8 cellular contexts compared by ENCODE assay signal in the genomic region with DNA sequence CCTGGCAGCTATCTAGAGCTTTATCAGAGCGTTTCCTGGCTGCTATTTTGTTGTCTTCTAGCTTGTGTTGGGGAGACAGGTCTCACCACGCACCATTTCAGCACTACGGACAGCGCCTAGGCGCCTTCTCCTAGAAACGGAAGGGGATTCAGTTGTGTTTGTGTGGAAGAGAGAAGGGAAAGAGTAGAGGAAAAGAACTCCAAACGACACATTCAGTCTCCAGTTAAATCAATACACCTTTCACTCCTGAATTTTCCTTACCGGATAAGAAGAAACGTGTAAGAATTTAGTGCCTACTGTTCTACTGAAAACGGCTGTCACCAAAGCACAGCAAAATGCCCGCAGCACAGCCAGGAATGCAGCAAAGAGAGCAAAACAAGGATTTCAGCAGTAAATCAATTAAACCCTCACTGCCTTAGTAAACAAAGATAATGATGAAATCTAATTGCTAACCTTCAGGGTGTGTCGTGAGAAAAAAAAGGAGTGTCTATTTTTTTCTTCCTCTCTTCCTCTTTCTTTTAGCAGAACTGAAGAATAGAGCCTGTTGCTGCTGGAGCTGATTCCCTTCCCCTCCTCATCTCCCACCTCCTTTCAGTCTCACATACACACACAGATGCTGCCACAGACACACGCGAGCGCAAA. TPM values are rescaled to one million over a fixed set of nuclear protein-coding genes. Genes with fewer than 3 reads are reported as not detected.
DNase-seq lines count a peak whose midpoint lies in the region; ATAC-seq and TF ChIP-seq lines count a peak whose summit lies in the region.

No MANE protein-coding gene starts in this region.

- H3K79me2 ChIP-seq in DND-41 (ENCODE audit: insufficient read depth, low read length) = no peaks in the 10 kb centered on the region
- no peaks in the 10 kb centered on the region for H3K79me2 ChIP-seq in Karpas-422 (ENCODE audit: low read length)
- H3K79me2 ChIP-seq in neural cell (replicated peaks; ENCODE audit: insufficient read depth, low read length) = no peaks in the 10 kb centered on the region

- no peaks in the 10 kb centered on the region for H3K9me3 ChIP-seq in DND-41 (ENCODE audit: insufficient read depth, low read length, severe bottlenecking)
- no peaks in the 10 kb centered on the region for H3K9me3 ChIP-seq in Karpas-422 (ENCODE audit: low read length)
- H3K9me3 ChIP-seq in neural cell (ENCODE audit: low read length) = no peaks in the 10 kb centered on the region

- DNase-seq in DND-41 (peak; percentile 61), Karpas-422 (peak; percentile 69), fibroblast of the aortic adventitia (ENCODE audit: low read depth) (peak; percentile 67), SKM-1 (lab: John Stamatoyannopoulos, UW; ENCODE audit: unreplicated experiment) (no peak), DMS153 (lab: John Stamatoyannopoulos, UW) (no peak)
- DNase-seq in activated CD8-positive, alpha-beta memory T cell treated with anti-CD3 and anti-CD28 coated beads, Interleukin-2, amount 50 U/mL, for 48 hours = peak; percentile 71

- TF ChIP-seq EP300 in neural cell (conservative IDR thresholded peaks at IDR 0.05; ENCODE audit: poor library complexity, severe bottlenecking) = no peak

- H3K27me3 ChIP-seq in DND-41 (ENCODE audit: insufficient read depth, low read length, poor library complexity) = no peaks in the 10 kb centered on the region
- H3K27me3 ChIP-seq in Karpas-422 (ENCODE audit: low read length) = no peaks in the 10 kb centered on the region
- H3K27me3 ChIP-seq in neural cell (ENCODE audit: insufficient read depth, low read depth, low read length) = peaks cover 12% of the 10 kb centered on the region

- peak; percentile 58; the same call in 1 of the 3 replicates for ATAC-seq in DND-41 (ENCODE audit: insufficient read depth, low read depth)
- ATAC-seq in HG03565 (IDR thresholded peaks at IDR 0.05; ENCODE audit: unreplicated experiment) = no peak

- H3K9me2 ChIP-seq in Karpas-422 (replicated peaks; ENCODE audit: insufficient read depth, low read length) = no peaks in the 10 kb centered on the region
- H3K9me2 ChIP-seq in neural cell (ENCODE audit: insufficient read depth, low read length) = no peaks in the 10 kb centered on the region

- H3K4me3 ChIP-seq in DND-41 (ENCODE audit: low read depth in 1 of 2, low read length in 2 of 2) = no peak overlapping the region
- no peak overlapping the region for H3K4me3 ChIP-seq in Karpas-422 (ENCODE audit: low read length)
- no peak overlapping the region for H3K4me3 ChIP-seq in fibroblast of the aortic adventitia (ENCODE audit: low read depth, low read length)
- H3K4me3 ChIP-seq in neural cell (ENCODE audit: low read length) = peak overlapping the region; percentile 72

- H2AFZ ChIP-seq in DND-41 (ENCODE audit: low read depth, low read length) = no peak overlapping the region
- no peak overlapping the region for H2AFZ ChIP-seq in Karpas-422 (ENCODE audit: low read length)
- H2AFZ ChIP-seq in neural cell (ENCODE audit: low read depth, low read length) = peak overlapping the region; percentile 61

- H3K36me3 ChIP-seq in DND-41 (ENCODE audit: insufficient read depth, low read length) (no peaks in the 10 kb centered on the region), Karpas-422 (ENCODE audit: insufficient read depth, low read length) (no peaks in the 10 kb centered on the region), neural cell (ENCODE audit: insufficient read depth, low read length) (no peaks in the 10 kb centered on the region)

- no peak overlapping the region for H3K4me2 ChIP-seq in DND-41 (ENCODE audit: insufficient read depth, low read length)
- H3K4me2 ChIP-seq in Karpas-422 (ENCODE audit: low read depth, low read length, poor library complexity, severe bottlenecking) = no peak overlapping the region
- H3K4me2 ChIP-seq in neural cell (ENCODE audit: low read length) = peak overlapping the region; percentile 89

- no peak overlapping the region for H3K27ac ChIP-seq in DND-41 (ENCODE audit: low read length)
- H3K27ac ChIP-seq in Karpas-422 (ENCODE audit: low read length) = no peak overlapping the region
- H3K27ac ChIP-seq in neural cell (ENCODE audit: low read length) = peak overlapping the region; percentile 65

- H4K20me1 ChIP-seq in DND-41 (ENCODE audit: insufficient read depth, low read length) = no peaks in the 10 kb centered on the region
- no peaks in the 10 kb centered on the region for H4K20me1 ChIP-seq in Karpas-422 (ENCODE audit: insufficient read depth, low read depth, low read length)
- no peaks in the 10 kb centered on the region for H4K20me1 ChIP-seq in neural cell (ENCODE audit: insufficient read depth)

- H3K4me1 ChIP-seq in DND-41 (ENCODE audit: insufficient read depth, low read length) = no peaks in the 10 kb centered on the region
- H3K4me1 ChIP-seq in Karpas-422 (ENCODE audit: low read length) = no peaks in the 10 kb centered on the region

- TF ChIP-seq RAD21 in neural cell (conservative IDR thresholded peaks at IDR 0.05) = no peak

- H3K9ac ChIP-seq in DND-41 (ENCODE audit: low read depth, low read length) (no peak overlapping the region), Karpas-422 (ENCODE audit: low read length) (no peak overlapping the region), neural cell (ENCODE audit: low read length) (peak overlapping the region; percentile 62)

- H3F3A ChIP-seq in neural cell (ENCODE audit: insufficient read depth, low read length, poor library complexity, severe bottlenecking) = peaks cover 2% of the 10 kb centered on the region

- no peak for TF ChIP-seq CTCF in DND-41 (IDR thresholded peaks at IDR 0.05; ENCODE audit: borderline replicate concordance, extremely low read depth, low read length, poor library complexity, severe bottlenecking)
- TF ChIP-seq CTCF in fibroblast of the aortic adventitia (IDR thresholded peaks at IDR 0.05; ENCODE audit: insufficient read depth, low read length) = no peak
- TF ChIP-seq CTCF in neural cell (IDR thresholded peaks at IDR 0.05; ENCODE audit: poor library complexity, severe bottlenecking) = no peak

TF ChIP-seq in neural cell, 6 proteins besides CTCF, POLR2A, EP300 and RAD21:
- TF ChIP-seq, protein P1, sequence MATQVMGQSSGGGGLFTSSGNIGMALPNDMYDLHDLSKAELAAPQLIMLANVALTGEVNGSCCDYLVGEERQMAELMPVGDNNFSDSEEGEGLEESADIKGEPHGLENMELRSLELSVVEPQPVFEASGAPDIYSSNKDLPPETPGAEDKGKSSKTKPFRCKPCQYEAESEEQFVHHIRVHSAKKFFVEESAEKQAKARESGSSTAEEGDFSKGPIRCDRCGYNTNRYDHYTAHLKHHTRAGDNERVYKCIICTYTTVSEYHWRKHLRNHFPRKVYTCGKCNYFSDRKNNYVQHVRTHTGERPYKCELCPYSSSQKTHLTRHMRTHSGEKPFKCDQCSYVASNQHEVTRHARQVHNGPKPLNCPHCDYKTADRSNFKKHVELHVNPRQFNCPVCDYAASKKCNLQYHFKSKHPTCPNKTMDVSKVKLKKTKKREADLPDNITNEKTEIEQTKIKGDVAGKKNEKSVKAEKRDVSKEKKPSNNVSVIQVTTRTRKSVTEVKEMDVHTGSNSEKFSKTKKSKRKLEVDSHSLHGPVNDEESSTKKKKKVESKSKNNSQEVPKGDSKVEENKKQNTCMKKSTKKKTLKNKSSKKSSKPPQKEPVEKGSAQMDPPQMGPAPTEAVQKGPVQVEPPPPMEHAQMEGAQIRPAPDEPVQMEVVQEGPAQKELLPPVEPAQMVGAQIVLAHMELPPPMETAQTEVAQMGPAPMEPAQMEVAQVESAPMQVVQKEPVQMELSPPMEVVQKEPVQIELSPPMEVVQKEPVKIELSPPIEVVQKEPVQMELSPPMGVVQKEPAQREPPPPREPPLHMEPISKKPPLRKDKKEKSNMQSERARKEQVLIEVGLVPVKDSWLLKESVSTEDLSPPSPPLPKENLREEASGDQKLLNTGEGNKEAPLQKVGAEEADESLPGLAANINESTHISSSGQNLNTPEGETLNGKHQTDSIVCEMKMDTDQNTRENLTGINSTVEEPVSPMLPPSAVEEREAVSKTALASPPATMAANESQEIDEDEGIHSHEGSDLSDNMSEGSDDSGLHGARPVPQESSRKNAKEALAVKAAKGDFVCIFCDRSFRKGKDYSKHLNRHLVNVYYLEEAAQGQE (IDR thresholded peaks at IDR 0.05; ENCODE audit: borderline replicate concordance) = peak; percentile 97
- TF ChIP-seq EZH2 (IDR thresholded peaks at IDR 0.05; ENCODE audit: borderline replicate concordance, insufficient read depth, low read length, poor library complexity, severe bottlenecking) (no peak), MXI1 (conservative IDR thresholded peaks at IDR 0.05; ENCODE audit: poor library complexity, severe bottlenecking) (no peak), SMC3 (conservative IDR thresholded peaks at IDR 0.05; ENCODE audit: poor library complexity) (no peak), POLR2AphosphoS5 (IDR thresholded peaks at IDR 0.05) (peak; percentile 40), TAF1 (IDR thresholded peaks at IDR 0.05; ENCODE audit: low read depth) (no peak)

RNA-seq across cellular contexts. Expression of a gene that starts 0.4 kb away (rescaled TPM):
- total RNA-seq in Karpas-422 (2014; rRNA removed; shearing (Covaris generic); ENCODE audit: low replicate concordance) = not detected in 2 replicates
- not detected in 2 replicates for total RNA-seq in fibroblast of the aortic adventitia (ENCODE audit: low replicate concordance)
- 0.54 and 0.69 TPM in 2 replicates for polyA plus RNA-seq in neural cell
- 0.58 and 0.73 TPM in 2 replicates for polyA minus RNA-seq in neural cell

RNA-seq across cellular contexts. Expression of a gene that starts 13.0 kb away (rescaled TPM):
- total RNA-seq in Karpas-422 (2014; rRNA removed; shearing (Covaris generic); ENCODE audit: low replicate concordance) = 50.0 and 53.8 TPM in 2 replicates
- total RNA-seq in fibroblast of the aortic adventitia (ENCODE audit: low replicate concordance) = 5.1 and 6.5 TPM in 2 replicates
- 157 and 176 TPM in 2 replicates for polyA plus RNA-seq in neural cell
- polyA minus RNA-seq in neural cell = 212 and 280 TPM in 2 replicates

RNA-seq across cellular contexts. Expression of a gene that starts 15.0 kb away (rescaled TPM):
- total RNA-seq in Karpas-422 (2014; rRNA removed; shearing (Covaris generic); ENCODE audit: low replicate concordance) = not detected in 2 replicates
- total RNA-seq in fibroblast of the aortic adventitia (ENCODE audit: low replicate concordance) = under 0.01 TPM in 1 of 2 replicates, not detected in the other
- polyA plus RNA-seq in neural cell = 0.54 and 0.67 TPM in 2 replicates
- polyA minus RNA-seq in neural cell = 0.69 and 0.73 TPM in 2 replicates

Comparison
In these comparisons a context has a peak if more than half of its experiments do, and no peak if none do; other contexts are left out.
1. DNase-seq: peak in DND-41 (single experiment), Karpas-422 (single experiment), activated CD8-positive, alpha-beta memory T cell treated with anti-CD3 and anti-CD28 coated beads, Interleukin-2, amount 50 U/mL, for 48 hours (single experiment) and fibroblast of the aortic adventitia (single experiment); none in SKM-1 (single experiment) and DMS153 (single experiment).